13 cellular contexts compared by ENCODE assay signal in the genomic region with DNA sequence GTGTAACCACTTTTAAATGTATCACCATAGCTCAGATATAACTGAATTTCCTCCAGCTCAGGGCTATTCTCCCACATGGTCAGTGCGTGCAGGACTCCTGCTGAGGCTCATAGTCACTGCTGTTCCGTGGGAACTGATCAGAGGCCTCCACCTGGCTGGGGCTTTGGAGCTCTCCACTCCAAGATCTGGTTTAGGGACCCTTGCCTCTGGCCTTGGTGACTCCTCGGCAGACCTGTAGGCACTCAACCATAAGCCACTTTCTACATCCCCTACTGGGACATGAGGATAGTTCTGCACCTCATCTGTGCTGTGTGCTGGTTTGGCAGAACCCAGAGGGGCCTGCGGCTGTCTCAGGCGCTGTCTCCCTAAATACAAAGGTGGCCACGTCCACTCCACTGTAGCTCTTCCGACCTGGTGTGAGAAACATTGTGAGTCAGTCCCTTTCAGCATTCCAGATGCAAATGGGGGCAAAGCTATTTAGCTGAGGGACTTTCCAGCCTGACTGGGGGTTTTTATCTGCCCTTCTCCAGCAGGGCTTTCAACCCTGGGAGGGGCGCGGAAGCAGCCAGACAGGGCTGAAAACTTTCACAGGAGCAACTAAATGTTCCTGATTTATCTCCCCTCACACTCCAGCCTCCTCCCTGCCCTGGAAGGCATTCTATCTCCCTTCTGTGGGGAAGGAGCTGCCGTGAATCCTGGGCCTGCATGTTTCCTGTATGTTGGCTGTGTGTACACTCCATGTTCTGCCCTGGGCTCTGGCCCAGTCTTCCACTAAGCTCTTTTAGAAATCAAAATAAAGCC.
DNase-seq lines count a peak whose midpoint lies in the region; ATAC-seq, FAIRE-seq and TF ChIP-seq lines count a peak whose summit lies in the region.
"Had no signal": no experiment of that assay in that cellular context is flagged by ENCODE, and none has a peak within 500 bp of the region (broad histone marks: within the 10 kb centered on the region; RNA-seq: fewer than 3 reads in every experiment).

No MANE protein-coding gene starts in this region.

- H3K9me3 Mint-ChIP-seq in mesothelial cell of epicardium: no peaks in the 10 kb centered on the region
- H3K9me3 Mint-ChIP-seq: naive thymus-derived CD4-positive, alpha-beta T cell; T-helper 2 cell treated with Interferon-gamma antibody and Interleukin-4, amounts not matched to agents 5 μg/mL and 100 μg/mL, for 36 hours had no signal

- no peaks in the 10 kb centered on the region for H3K27me3 Mint-ChIP-seq in mesothelial cell of epicardium (ENCODE audit: low read depth)
- H3K27me3 Mint-ChIP-seq: naive thymus-derived CD4-positive, alpha-beta T cell had no signal

- ATAC-seq in HG03342 (IDR thresholded peaks at IDR 0.05; ENCODE audit: unreplicated experiment): peak; percentile 50
- no peak for ATAC-seq in GM18520 (IDR thresholded peaks at IDR 0.05; ENCODE audit: unreplicated experiment)
- no peak for ATAC-seq in GM21825 (IDR thresholded peaks at IDR 0.05; ENCODE audit: unreplicated experiment)
- ATAC-seq: naive thymus-derived CD4-positive, alpha-beta T cell had no signal

- H3K27ac ChIP-seq in brain microvascular endothelial cell: peak overlapping the region; percentile 36

- H3K36me3 ChIP-seq in brain microvascular endothelial cell (replicated peaks): no peaks in the 10 kb centered on the region

- TF ChIP-seq CTCF in brain microvascular endothelial cell (IDR thresholded peaks at IDR 0.05; ENCODE audit: low read depth, low read length, missing control alignments) (no peak), mesothelial cell of epicardium (IDR thresholded peaks at IDR 0.05; ENCODE audit: unreplicated experiment) (no peak)

- peak overlapping the region; percentile 91 for H3K27ac Mint-ChIP-seq in mesothelial cell of epicardium
- H3K27ac Mint-ChIP-seq: CD4-positive, alpha-beta memory T cell; naive thymus-derived CD4-positive, alpha-beta T cell; T-helper 2 cell treated with Interferon-gamma antibody and Interleukin-4, amounts not matched to agents 5 μg/mL and 100 μg/mL, for 36 hours had no signal

- FAIRE-seq in GM12892 (lab: Jason Lieb, UNC): peak; percentile 89
- FAIRE-seq: endometrium had no signal

- peaks cover 23% of the 10 kb centered on the region for H3K4me1 Mint-ChIP-seq in mesothelial cell of epicardium
- H3K4me1 Mint-ChIP-seq: CD4-positive, alpha-beta memory T cell; naive thymus-derived CD4-positive, alpha-beta T cell had no signal

- no peaks in the 10 kb centered on the region for H3K36me3 Mint-ChIP-seq in mesothelial cell of epicardium
- H3K36me3 Mint-ChIP-seq: CD4-positive, alpha-beta memory T cell; naive thymus-derived CD4-positive, alpha-beta T cell had no signal

- no peak overlapping the region for H3K4me3 ChIP-seq in brain microvascular endothelial cell (ENCODE audit: low read depth, low read length)

- no peaks in the 10 kb centered on the region for H3K27me3 ChIP-seq in brain microvascular endothelial cell (replicated peaks)

- in situ Hi-C loops in brain microvascular endothelial cell (cut with HindIII; ENCODE audit: low pct_ligation_motif_present, low sequenced_read_pairs): no loop called here

- peak; percentile 66 for TF ChIP-seq POLR2A in GM12892 (IDR thresholded peaks at IDR 0.05; ENCODE audit: low read depth, low read length)

- DNase-seq in GM12892 (ENCODE audit: insufficient read length) (no peak), brain microvascular endothelial cell (peak; percentile 41), mesothelial cell of epicardium (ENCODE audit: low spot score in 2 of 2, unreplicated experiment in 2 of 2) (peak in 1 of 2 experiments; percentile 40), UCSD-AML1 (lab: John Stamatoyannopoulos, UW; ENCODE audit: unreplicated experiment) (no peak), GM19238 (ENCODE audit: insufficient read length, low spot score) (no peak)
- DNase-seq: CD4-positive, alpha-beta memory T cell; naive thymus-derived CD4-positive, alpha-beta T cell; NCI-H1694 had no signal

- no peak overlapping the region for H3K4me3 Mint-ChIP-seq in mesothelial cell of epicardium
- H3K4me3 Mint-ChIP-seq: CD4-positive, alpha-beta memory T cell; naive thymus-derived CD4-positive, alpha-beta T cell; T-helper 2 cell treated with Interferon-gamma antibody and Interleukin-4, amounts not matched to agents 5 μg/mL and 100 μg/mL, for 36 hours had no signal
